ENCODE assay signal across 1 cellular context in the genomic region with DNA sequence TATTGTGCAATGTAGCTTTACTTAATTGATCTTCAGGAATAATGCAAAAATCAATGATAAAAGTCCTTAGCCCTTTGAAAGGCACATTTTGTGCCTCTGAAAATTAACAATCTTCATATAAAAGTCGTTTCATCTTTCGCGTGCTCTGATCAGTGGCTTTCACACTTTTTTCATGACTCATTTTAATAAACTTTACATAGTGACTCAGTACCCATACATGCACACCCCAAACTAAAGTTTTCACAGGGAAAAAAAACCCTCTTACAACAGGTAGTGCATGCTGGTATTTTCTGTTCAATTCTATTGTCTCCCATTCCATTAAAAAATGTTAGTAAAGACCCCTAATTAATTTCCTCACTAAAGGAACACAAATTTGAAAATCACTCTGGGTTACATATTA.
A peak's percentile ranks its signal among the peaks of the same experiment; 100 is the strongest.
TF ChIP-seq lines count a peak whose summit lies in the region.

No MANE protein-coding gene starts in this region.

TF ChIP-seq in HCT116, 20 proteins besides CTCF, POLR2A, EP300 and RAD21:
- 0 out of 2 replicates have a peak, but pooled peaks have one; percentile 35 for TF ChIP-seq MAX (IDR thresholded peaks at IDR 0.05)
- TF ChIP-seq JUND (IDR thresholded peaks at IDR 0.05), result peak; percentile 25
- TF ChIP-seq ZFX (IDR thresholded peaks at IDR 0.05), result no peak
- TF ChIP-seq FOSL1 (IDR thresholded peaks at IDR 0.05; ENCODE audit: low read depth), result peak; percentile 52
